Comparison of ENCODE assay signal across 16 cellular contexts in genomic region chr4:122831515-122832196, GRCh38. TPM values are rescaled to one million over a fixed set of nuclear protein-coding genes. Genes with fewer than 3 reads are reported as not detected.
DNase-seq lines count a peak whose midpoint lies in the region; FAIRE-seq and TF ChIP-seq lines count a peak whose summit lies in the region.
"Had no signal": no experiment of that assay in that cellular context is flagged by ENCODE, and none has a peak within 500 bp of the region (broad histone marks: within the 10 kb centered on the region; RNA-seq: fewer than 3 reads in every experiment).

No MANE protein-coding gene starts in this region.

- no peak overlapping the region for H2AK5ac ChIP-seq in H1 (ENCODE audit: low read depth, low read length)

- H3K36me3 ChIP-seq in H1 (ENCODE audit: control insufficient read depth in 2 of 4, insufficient read depth in 4 of 4, low read length in 3 of 4) (peaks cover 0 to 65% (median 8%) of the 10 kb centered on the region in 4 experiments; a peak in 4 of 8 replicates), BE2C (no peaks in the 10 kb centered on the region)
- H3K36me3 ChIP-seq: pancreas, thyroid gland had no signal

- 0 out of 2 replicates have a peak, but pooled peaks cover 2% of the 10 kb centered on the region for H3K79me1 ChIP-seq in H1 (ENCODE audit: low read depth, low read length)

- H3K18ac ChIP-seq in H1 (ENCODE audit: extremely low read depth, low read length) = no peak overlapping the region

- no peak for TF ChIP-seq RAD21 in H1 (IDR thresholded peaks at IDR 0.05 in 1 of 2, conservative IDR thresholded peaks at IDR 0.05 in 1 of 2; ENCODE audit: low read depth in 2 of 2, low read length in 2 of 2)

- no peak for TF ChIP-seq EP300 in H1 (IDR thresholded peaks at IDR 0.05; ENCODE audit: borderline replicate concordance in 1 of 2, low read depth in 2 of 2, low read length in 2 of 2)

- H3K9me3 ChIP-seq in H1 (ENCODE audit: insufficient read depth in 2 of 2, low read depth in 1 of 2, low read length in 1 of 2) (no peaks in the 10 kb centered on the region), BE2C (no peaks in the 10 kb centered on the region)
- H3K9me3 ChIP-seq: pancreas, thyroid gland had no signal

- no peak overlapping the region for H2BK20ac ChIP-seq in H1 (ENCODE audit: low read length)

- no peak overlapping the region for H3K14ac ChIP-seq in H1 (ENCODE audit: insufficient read length)

- H4K20me1 ChIP-seq in H1 (replicated peaks in 1 of 2; ENCODE audit: control insufficient read depth in 1 of 2, insufficient read depth in 2 of 2, low read length in 2 of 2) = peaks cover 24 to 25% of the 10 kb centered on the region in 2 experiments

- no peak overlapping the region for H2BK12ac ChIP-seq in H1 (ENCODE audit: low read depth, low read length)

- DNase-seq in GM03348 (ENCODE audit: low spot score) (peak; percentile 30), NCI-H146 treated with DMSO at 0.1 percent for 48 hours (lab: John Stamatoyannopoulos, UW; ENCODE audit: unreplicated experiment) (peak; percentile 33), H1 (ENCODE audit: low read depth in 1 of 2, low spot score in 2 of 2) (no peak), renal cortical epithelial cell (ENCODE audit: low read depth) (peak; percentile 75), nucleus accumbens (lab: John Stamatoyannopoulos, UW) (no peak), RKO (ENCODE audit: low spot score) (no peak), urothelium cell line (ENCODE audit: low spot score) (no peak), BE2C (no peak)
- DNase-seq: activated B cell treated with CpG ODN at 0.5 μM for 24 hours; activated gamma-delta T cell; CD4-positive, CD25-positive, alpha-beta regulatory T cell; NCI-H446; pancreas; SW 1271; thyroid gland had no signal

- H3K27ac ChIP-seq in H1 (ENCODE audit: low read depth, low read length) = no peak overlapping the region
- H3K27ac ChIP-seq: pancreas, thyroid gland had no signal

- POLR2A ChIA-PET in H1 (lab: Charles Lee; ENCODE audit: partially characterized antibody) = interaction anchor here (0.8 to 14.2 kb wide), 17 partner anchors 11 to 122 kb away, joined by 3 to 278 read pairs (median 8); no protein-coding TSS in a partner anchor

- H2BK120ac ChIP-seq in H1 (replicated peaks; ENCODE audit: low read depth, low read length) = no peak overlapping the region

- WGBS in H1 (ENCODE audit: extremely low coverage in 1 of 2, insufficient coverage in 1 of 2, insufficient read length in 1 of 2, insufficient replicate concordance in 2 of 2, low coverage in 1 of 2, low lambda C conversion rate in 2 of 2, missing lambda C conversion rate in 1 of 2), 2 experiments = 89% methylated on average over 6 of the region's 6 CpGs; no CpG with 5 or more reads in 1 of the 2 experiments

- H2BK15ac ChIP-seq in H1 (ENCODE audit: low read length) = no peak overlapping the region

- H3K4me1 ChIP-seq in H1 (replicated peaks in 1 of 4; ENCODE audit: control insufficient read depth in 3 of 4, insufficient read depth in 4 of 4, low read length in 3 of 4) = peaks cover 5 to 26% (median 21%) of the 10 kb centered on the region in 4 experiments
- H3K4me1 ChIP-seq in BE2C = no peaks in the 10 kb centered on the region
- H3K4me1 ChIP-seq: pancreas had no signal

- H3K27me3 ChIP-seq in H1 (replicated peaks in 1 of 4; ENCODE audit: control insufficient read depth in 3 of 4, extremely low read depth in 1 of 4, insufficient read depth in 3 of 4, low read length in 3 of 4) = no peaks in the 10 kb centered on the region
- peaks cover 16% of the 10 kb centered on the region for H3K27me3 ChIP-seq in BE2C
- H3K27me3 ChIP-seq: thyroid gland had no signal

- peak overlapping the region; percentile 38 to 71 for H3K4me2 ChIP-seq in H1 (ENCODE audit: insufficient read depth in 1 of 2, low read depth in 2 of 2, low read length in 2 of 2)

- TF ChIP-seq CTCF in H1 (IDR thresholded peaks at IDR 0.05; ENCODE audit: control extremely low read depth in 1 of 3, insufficient read depth in 1 of 3, low read depth in 1 of 3, low read length in 3 of 3) (no peak), BE2C (IDR thresholded peaks at IDR 0.05; ENCODE audit: low read depth, low read length) (no peak)

- no peak overlapping the region for H2AFZ ChIP-seq in H1 (ENCODE audit: low read length)

- H3K23me2 ChIP-seq in H1 (ENCODE audit: low read depth, low read length) = no peaks in the 10 kb centered on the region

- no peak overlapping the region for H4K8ac ChIP-seq in H1 (ENCODE audit: extremely low read depth, insufficient read depth, low read length)

- H3K56ac ChIP-seq in H1 (replicated peaks; ENCODE audit: insufficient read length, low read depth, low read length) = no peak overlapping the region

- no peak overlapping the region for H4K5ac ChIP-seq in H1 (ENCODE audit: insufficient read length, low read depth, low read length)

- H3K79me2 ChIP-seq in H1 (ENCODE audit: control insufficient read depth in 1 of 2, insufficient read depth in 2 of 2, low read length in 2 of 2) = peaks cover 62 to 97% of the 10 kb centered on the region in 2 experiments

- H3K23ac ChIP-seq in H1 (ENCODE audit: insufficient read length) = no peak overlapping the region

- H4K91ac ChIP-seq in H1 (replicated peaks; ENCODE audit: insufficient read length, low read length) = no peak overlapping the region

- H3K4me3 ChIP-seq in H1 (ENCODE audit: extremely low read depth in 1 of 4, insufficient read depth in 2 of 4, low read depth in 3 of 4, low read length in 4 of 4) = peak overlapping the region in 1 of 4 experiments; percentile 79; a peak in 2 of 8 replicates
- H3K4me3 ChIP-seq in BE2C (ENCODE audit: low read depth, low read length) = no peak overlapping the region
- H3K4me3 ChIP-seq: pancreas, thyroid gland had no signal

- H2BK5ac ChIP-seq in H1 (ENCODE audit: low read depth, low read length) = no peak overlapping the region

- no peak overlapping the region for H3K9ac ChIP-seq in H1 (replicated peaks in 1 of 4; ENCODE audit: extremely low read depth in 1 of 4, low read depth in 3 of 4, low read length in 3 of 4)

- H3K4ac ChIP-seq in H1 (replicated peaks; ENCODE audit: insufficient read length, low read depth, low read length) = no peak overlapping the region

- peak; percentile 41 to 58; a peak in 2 of 3 replicates for TF ChIP-seq POLR2A in H1 (IDR thresholded peaks at IDR 0.05; ENCODE audit: control extremely low read depth in 1 of 2, low read depth in 2 of 2, low read length in 2 of 2)

- FAIRE-seq in H1 (lab: Jason Lieb, UNC) (no peak), urothelium cell line (lab: Jason Lieb, UNC) (no peak)
- FAIRE-seq: HTR-8/SVneo, pancreas had no signal

- CTCF ChIA-PET in H1 (lab: Charles Lee; ENCODE audit: partially characterized antibody) = interaction anchor here (0.9 to 3.2 kb wide), 9 partner anchors 9 to 98 kb away, joined by 3 to 21 read pairs (median 4); no protein-coding TSS in a partner anchor

TF ChIP-seq in H1, 55 proteins besides CTCF, POLR2A, EP300 and RAD21:
- TF ChIP-seq RFX5 (IDR thresholded peaks at IDR 0.05; ENCODE audit: borderline replicate concordance, low read depth, low read length) (no peak), MAFK (IDR thresholded peaks at IDR 0.05; ENCODE audit: low read depth, low read length) (no peak), CBX5 (IDR thresholded peaks at IDR 0.05; ENCODE audit: low read depth, low read length) (no peak), ZNF274 (IDR thresholded peaks at IDR 0.05; ENCODE audit: borderline replicate concordance, extremely low read depth, low read length) (no peak), SUZ12 (IDR thresholded peaks at IDR 0.05; ENCODE audit: low read length) (no peak), HDAC6 (IDR thresholded peaks at IDR 0.05; ENCODE audit: low read depth, low read length) (no peak), BCL11A (IDR thresholded peaks at IDR 0.05; ENCODE audit: low read depth in 2 of 2, low read length in 2 of 2) (no peak), SRF (IDR thresholded peaks at IDR 0.05; ENCODE audit: low read depth, low read length) (no peak), SP2 (IDR thresholded peaks at IDR 0.05; ENCODE audit: low read length) (no peak), BACH1 (IDR thresholded peaks at IDR 0.05; ENCODE audit: low read length) (no peak), SIRT6 (IDR thresholded peaks at IDR 0.05; ENCODE audit: low read length) (no peak)

RNA-seq across cellular contexts. Expression of gene FGF2, which starts 5.0 kb away (rescaled TPM):
- total RNA-seq in H1 (2021; fragmentation: NEBNext Ultra II Directional; extraction: Animal tissue kit (Norgen Biotek cat#: 25700)) = 145 and 153 TPM in 2 replicates
- 20.5 and 23.4 TPM in 2 replicates for polyA plus RNA-seq in H1 (2011; rRNA removed)
- 45.3 TPM for polyA plus RNA-seq in H1 (2011; cell fraction: cytosol; rRNA removed)
- 30.0 TPM for polyA plus RNA-seq in H1 (2011; cell fraction: nucleus; rRNA removed)
- polyA plus RNA-seq in H1 (2012, experiment 1 of 2) = 42.5 to 55.1 TPM (median 50.9 TPM) in 4 replicates
- polyA plus RNA-seq in H1 (2012, experiment 2 of 2) = 5.4 TPM
- polyA plus RNA-seq in H1 (2013, experiment 1 of 2) = 46.6 TPM
- 39.5 TPM for polyA plus RNA-seq in H1 (2013, experiment 2 of 2)
- 55.5 and 65.6 TPM in 2 replicates for polyA minus RNA-seq in H1 (2011; rRNA and poly(A)+ RNA removed)
- 84.8 TPM for polyA minus RNA-seq in H1 (2011; cell fraction: cytosol; rRNA and poly(A)+ RNA removed)
- polyA minus RNA-seq in H1 (2011; cell fraction: nucleus; rRNA and poly(A)+ RNA removed) = 136 TPM
- 49.1 and 86.3 TPM in 2 replicates for total RNA-seq in renal cortical epithelial cell
- polyA plus RNA-seq in BE2C (2012; ENCODE audit: insufficient read depth, insufficient read length, low read depth) = 0.69 TPM
- total RNA-seq: CD4-positive, CD25-positive, alpha-beta regulatory T cell had no signal
- polyA plus RNA-seq: CD4-positive, CD25-positive, alpha-beta regulatory T cell had no signal

Comparison
In these comparisons a context has a peak if more than half of its experiments do, and no peak if none do; other contexts are left out.
1. DNase-seq: peak in GM03348 (single experiment), NCI-H146 treated with DMSO at 0.1 percent for 48 hours (single experiment) and renal cortical epithelial cell (single experiment); none in H1 (0 of 2), nucleus accumbens (0 of 56), RKO (single experiment), urothelium cell line (single experiment) and BE2C (single experiment).